ENCODE assay signal across 9 cellular contexts in genomic region chr6:5507056-5507722, GRCh38.
A peak's percentile ranks its signal among the peaks of the same experiment; 100 is the strongest.
DNase-seq lines count a peak whose midpoint lies in the region; ATAC-seq and TF ChIP-seq lines count a peak whose summit lies in the region.
"Had no signal": no experiment of that assay in that cellular context is flagged by ENCODE, and none has a peak within 500 bp of the region (broad histone marks: within the 10 kb centered on the region; RNA-seq: fewer than 3 reads in every experiment).

No MANE protein-coding gene starts in this region.

- peaks cover 2% of the 10 kb centered on the region for H3K36me3 Mint-ChIP-seq in activated naive CD4-positive, alpha-beta T cell treated with anti-CD3 and anti-CD28 coated beads, Interleukin-2, amount 10 ng/mL, durations not matched to agents 7 days and 5 days
- H3K36me3 Mint-ChIP-seq in progenitor cell of endocrine pancreas (ENCODE audit: insufficient read depth), result no peaks in the 10 kb centered on the region

- H3K4me2 ChIP-seq in SU-DHL-6 (ENCODE audit: low read depth, low read length, poor library complexity, severe bottlenecking), result peak overlapping the region; percentile 29

- TF ChIP-seq CTCF in SU-DHL-6 (IDR thresholded peaks at IDR 0.05; ENCODE audit: insufficient read depth, low read length, poor library complexity, severe bottlenecking) (no peak), progenitor cell of endocrine pancreas (IDR thresholded peaks at IDR 0.05; ENCODE audit: unreplicated experiment) (no peak)

- H3K4me3 Mint-ChIP-seq in activated naive CD4-positive, alpha-beta T cell treated with anti-CD3 and anti-CD28 coated beads, Interleukin-2, amount 10 ng/mL, durations not matched to agents 7 days and 5 days, result peak overlapping the region; percentile 24
- no peak overlapping the region for H3K4me3 Mint-ChIP-seq in progenitor cell of endocrine pancreas (ENCODE audit: low read depth)

- peak; percentile 50 for DNase-seq in activated naive CD4-positive, alpha-beta T cell treated with anti-CD3 and anti-CD28 coated beads, Interleukin-2, amount 10 ng/mL, durations not matched to agents 7 days and 5 days
- no peak for DNase-seq in activated naive CD4-positive, alpha-beta T cell treated with anti-CD3 and anti-CD28 coated beads, Interleukin-2, amount 50 U/mL, for 16 hours
- DNase-seq in SIG-M5 treated with dmso at 0.1 percent for 504 hours (lab: John Stamatoyannopoulos, UW; ENCODE audit: unreplicated experiment) (no peak), progenitor cell of endocrine pancreas (ENCODE audit: low spot score, unreplicated experiment) (no peak), NCI-H1694 (lab: John Stamatoyannopoulos, UW) (no peak)
- DNase-seq in effector CD4-positive, alpha-beta T cell, result no peak

- H3K27ac ChIP-seq in SU-DHL-6 (ENCODE audit: low read depth, low read length), result peak overlapping the region; percentile 50

- no peaks in the 10 kb centered on the region for H3K9me2 ChIP-seq in SU-DHL-6 (replicated peaks; ENCODE audit: insufficient read depth, low read length)

- no peaks in the 10 kb centered on the region for H3K9me3 Mint-ChIP-seq in activated naive CD4-positive, alpha-beta T cell treated with anti-CD3 and anti-CD28 coated beads, Interleukin-2, amount 10 ng/mL, durations not matched to agents 7 days and 5 days
- H3K9me3 Mint-ChIP-seq in progenitor cell of endocrine pancreas (ENCODE audit: low read depth), result no peaks in the 10 kb centered on the region

- no peaks in the 10 kb centered on the region for H3K79me2 ChIP-seq in SU-DHL-6 (ENCODE audit: insufficient read depth, low read length)

- no peaks in the 10 kb centered on the region for H3K9me3 ChIP-seq in SU-DHL-6 (ENCODE audit: insufficient read depth, low read length)

- H3K27ac Mint-ChIP-seq in activated naive CD4-positive, alpha-beta T cell treated with anti-CD3 and anti-CD28 coated beads, Interleukin-2, amount 10 ng/mL, durations not matched to agents 7 days and 5 days, result peak overlapping the region; percentile 86
- H3K27ac Mint-ChIP-seq in progenitor cell of endocrine pancreas, result no peak overlapping the region

- H3K4me3 ChIP-seq in SU-DHL-6 (ENCODE audit: insufficient read depth, low read length, poor library complexity, severe bottlenecking), result no peak overlapping the region
- H3K4me3 ChIP-seq: skin epidermis had no signal

- peak overlapping the region; percentile 1; the same call in 1 of the 2 replicates for H3K9ac ChIP-seq in SU-DHL-6 (ENCODE audit: low read length)

- H2AFZ ChIP-seq in SU-DHL-6 (ENCODE audit: low read depth, low read length, severe bottlenecking), result no peak overlapping the region

- 0 out of 2 replicates have a peak, but pooled peaks cover 3% of the 10 kb centered on the region for H3F3A ChIP-seq in SU-DHL-6 (ENCODE audit: insufficient read depth)

- CTCF ChIA-PET in activated naive CD4-positive, alpha-beta T cell treated with anti-CD3 and anti-CD28 coated beads, Interleukin-2, amount 10 ng/mL, durations not matched to agents 7 days and 5 days (lab: Charles Lee), result interaction anchor here (1.1 to 1.6 kb wide), 3 partner anchors 16 to 40 kb away, joined by 3 to 4 read pairs (median 4); no protein-coding TSS in a partner anchor

- H3K27me3 ChIP-seq in SU-DHL-6 (ENCODE audit: low read length), result no peaks in the 10 kb centered on the region

- peaks cover 37% of the 10 kb centered on the region for H3K4me1 Mint-ChIP-seq in activated naive CD4-positive, alpha-beta T cell treated with anti-CD3 and anti-CD28 coated beads, Interleukin-2, amount 10 ng/mL, durations not matched to agents 7 days and 5 days
- H3K4me1 Mint-ChIP-seq in progenitor cell of endocrine pancreas (ENCODE audit: low read depth), result no peaks in the 10 kb centered on the region

- no peaks in the 10 kb centered on the region for H4K20me1 ChIP-seq in SU-DHL-6 (ENCODE audit: low read depth, low read length)

- H3K27me3 Mint-ChIP-seq in activated naive CD4-positive, alpha-beta T cell treated with anti-CD3 and anti-CD28 coated beads, Interleukin-2, amount 10 ng/mL, durations not matched to agents 7 days and 5 days, result no peaks in the 10 kb centered on the region
- H3K27me3 Mint-ChIP-seq in progenitor cell of endocrine pancreas, result no peaks in the 10 kb centered on the region

- ATAC-seq in HG02870 (IDR thresholded peaks at IDR 0.05; ENCODE audit: unreplicated experiment), result peak; percentile 68

- no peaks in the 10 kb centered on the region for H3K36me3 ChIP-seq in SU-DHL-6 (ENCODE audit: low read length)
